21 cellular contexts compared by ENCODE assay signal in genomic region chr6:134456284-134456683, GRCh38.
"Had no signal": no experiment of that assay in that cellular context is flagged by ENCODE, and none has a peak within 500 bp of the region (broad histone marks: within the 10 kb centered on the region; RNA-seq: fewer than 3 reads in every experiment).

No MANE protein-coding gene starts in this region.

- H3K9me3 ChIP-seq: lower lobe of right lung, tibial nerve had no signal

- H3K27me3 ChIP-seq: tibial nerve had no signal

- H3K27me3 Mint-ChIP-seq: activated naive CD8-positive, alpha-beta T cell treated with anti-CD3 and anti-CD28 coated beads, Interleukin-2, amount 50 U/mL, for 24 hours had no signal

- H3K27ac ChIP-seq: coronary artery, lower lobe of right lung, tibial nerve had no signal

- FAIRE-seq: endometrium, urothelium cell line had no signal

- H3K4me3 ChIP-seq: coronary artery, lower lobe of right lung, tibial nerve had no signal

- H3K4me1 ChIP-seq: lower lobe of right lung, tibial nerve had no signal

- H3K4me1 Mint-ChIP-seq: activated naive CD8-positive, alpha-beta T cell treated with anti-CD3 and anti-CD28 coated beads, Interleukin-2, amount 50 U/mL, for 24 hours had no signal

- H3K27ac Mint-ChIP-seq: activated naive CD8-positive, alpha-beta T cell treated with anti-CD3 and anti-CD28 coated beads, Interleukin-2, amount 50 U/mL, for 24 hours; activated T-cell treated with anti-CD3 and anti-CD28 coated beads, Interleukin-2, amount 50 U/mL, for 72 hours; brain; nephron progenitor cell had no signal

- ATAC-seq: activated naive CD8-positive, alpha-beta T cell treated with anti-CD3 and anti-CD28 coated beads, Interleukin-2, amount 50 U/mL, for 24 hours; activated T-cell treated with anti-CD3 and anti-CD28 coated beads, Interleukin-2, amount 50 U/mL, for 72 hours; lower lobe of right lung; stimulated activated naive CD8-positive, alpha-beta T cell treated with anti-CD3 and anti-CD28 coated beads, Interleukin-15, Interleukin-2, amounts not matched to agents 100 U/mL and 50 U/mL, for 24 hours had no signal

- H3K36me3 ChIP-seq: lower lobe of right lung, tibial nerve had no signal

- H3K9me3 Mint-ChIP-seq: activated naive CD8-positive, alpha-beta T cell treated with anti-CD3 and anti-CD28 coated beads, Interleukin-2, amount 50 U/mL, for 24 hours; activated T-cell treated with anti-CD3 and anti-CD28 coated beads, Interleukin-2, amount 50 U/mL, for 72 hours; brain; nephron progenitor cell had no signal

- H3K4me3 Mint-ChIP-seq: activated naive CD8-positive, alpha-beta T cell treated with anti-CD3 and anti-CD28 coated beads, Interleukin-2, amount 50 U/mL, for 24 hours; activated T-cell treated with anti-CD3 and anti-CD28 coated beads, Interleukin-2, amount 50 U/mL, for 72 hours; brain; nephron progenitor cell had no signal

- H3K36me3 Mint-ChIP-seq: brain had no signal

- DNase-seq: activated CD4-positive, alpha-beta T cell treated with anti-CD3 and anti-CD28 coated beads, Interleukin-2, amount 50 U/mL, for 48 hours; activated CD8-positive, alpha-beta memory T cell treated with anti-CD3 and anti-CD28 coated beads, Interleukin-2, amount 50 U/mL, for 48 hours; activated naive CD4-positive, alpha-beta T cell treated with Interleukin-2 at 50 U/mL for 16 hours; activated naive CD8-positive, alpha-beta T cell treated with anti-CD3 and anti-CD28 coated beads, Interleukin-2, amount 50 U/mL, for 24 hours; activated T-cell treated with anti-CD3 and anti-CD28 coated beads, Interleukin-2, amount 50 U/mL, for 72 hours; anterior cingulate cortex; erythroblast; hypothalamus; islet precursor cell; lower lobe of right lung; midbrain; nephron progenitor cell; nucleus accumbens; posterior cingulate gyrus; stimulated activated naive CD8-positive, alpha-beta T cell treated with anti-CD3 and anti-CD28 coated beads, Interleukin-15, Interleukin-2, amounts not matched to agents 100 U/mL and 50 U/mL, for 24 hours; substantia nigra had no signal
